Comparison of ENCODE assay signal across 15 cellular contexts in the genomic region with DNA sequence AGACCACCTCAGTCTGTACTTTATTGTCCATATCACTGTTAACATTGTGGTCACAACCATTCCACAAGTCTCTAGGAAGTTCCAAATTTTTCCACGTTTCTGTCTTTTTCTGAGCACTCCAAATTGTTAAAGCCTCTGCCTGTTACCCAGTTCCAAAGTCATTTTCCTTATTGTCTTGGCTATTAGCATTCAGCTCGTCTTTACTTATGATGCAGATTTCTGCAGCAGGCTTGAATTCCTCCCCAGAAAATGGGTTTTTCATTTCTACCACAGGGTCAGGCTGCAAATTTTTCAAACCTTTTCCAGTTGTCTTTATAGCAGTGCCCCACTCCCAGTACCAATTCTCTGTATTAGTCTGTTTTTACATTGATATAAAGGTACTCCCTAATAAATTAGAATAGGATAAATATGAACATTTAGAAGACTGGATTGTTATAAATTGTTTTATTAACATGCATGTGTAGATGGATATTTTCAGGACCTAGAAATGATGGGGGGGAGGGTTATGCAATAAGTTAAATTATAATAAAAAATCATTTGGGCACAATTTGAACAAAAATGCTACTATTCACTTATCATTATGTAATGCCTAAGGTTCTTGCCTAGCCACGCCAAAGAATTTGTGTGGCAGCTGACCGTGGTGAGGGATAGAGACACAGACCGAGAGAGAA.
A peak's percentile ranks its signal among the peaks of the same experiment; 100 is the strongest.
DNase-seq lines count a peak whose midpoint lies in the region; ATAC-seq and TF ChIP-seq lines count a peak whose summit lies in the region.
"Had no signal": no experiment of that assay in that cellular context is flagged by ENCODE, and none has a peak within 500 bp of the region (broad histone marks: within the 10 kb centered on the region; RNA-seq: fewer than 3 reads in every experiment).

No MANE protein-coding gene starts in this region.

- WGBS in endodermal cell (ENCODE audit: insufficient coverage in 1 of 2, insufficient read length in 1 of 2), 2 experiments: 0 to 45% methylated on average over 1 to 4 of the region's 5 CpGs

- DNase-seq in Karpas-422 (peak; percentile 38), endodermal cell (no peak), myocyte (ENCODE audit: low read depth) (peak; percentile 34), SKM-1 treated with dmso at 0.1 percent for 144 hours (lab: John Stamatoyannopoulos, UW; ENCODE audit: unreplicated experiment) (no peak)
- DNase-seq: activated effector memory CD4-positive, alpha-beta T cell treated with anti-CD3 and anti-CD28 coated beads, Interleukin-2, amount 50 U/mL, for 16 hours; HCEC 1CT; KG1; NCI-H1436 treated with DMSO at 0.1 percent for 48 hours; NCI-H510A; PC-3; SK-N-SH had no signal

- peaks cover 29% of the 10 kb centered on the region for H3K4me1 Mint-ChIP-seq in endodermal cell

- no peak for TF ChIP-seq CTCF in endodermal cell (conservative IDR thresholded peaks at IDR 0.05)

- peak overlapping the region; percentile 93 for H3K27ac Mint-ChIP-seq in endodermal cell

- peak overlapping the region; percentile 69 for H2AFZ ChIP-seq in Karpas-422 (ENCODE audit: low read length)

- H3K4me3 Mint-ChIP-seq in endodermal cell: peak overlapping the region; percentile 11

- no peaks in the 10 kb centered on the region for H3K4me1 ChIP-seq in BLaER1 treated with 17β-estradiol and CSF1 and Interleukin-3, amounts not matched to agents 10 nM and 100 nM
- peaks cover 22% of the 10 kb centered on the region for H3K4me1 ChIP-seq in Karpas-422 (ENCODE audit: low read length)
- H3K4me1 ChIP-seq in endodermal cell (ENCODE audit: control insufficient read depth, insufficient read depth, low read length): no peaks in the 10 kb centered on the region

- no peaks in the 10 kb centered on the region for H3K27me3 ChIP-seq in BLaER1 treated with 17β-estradiol and CSF1 and Interleukin-3, amounts not matched to agents 10 nM and 100 nM
- no peaks in the 10 kb centered on the region for H3K27me3 ChIP-seq in Karpas-422 (ENCODE audit: low read length)
- H3K27me3 ChIP-seq in endodermal cell (ENCODE audit: control insufficient read depth, insufficient read depth, low read length, poor library complexity, severe bottlenecking): no peaks in the 10 kb centered on the region

- no peaks in the 10 kb centered on the region for H3K79me2 ChIP-seq in Karpas-422 (ENCODE audit: low read length)

- H3K4me3 ChIP-seq in BLaER1 treated with 17β-estradiol and CSF1 and Interleukin-3, amounts not matched to agents 10 nM and 100 nM: peak overlapping the region; percentile 48 to 59 (median 50); a peak in 19 of 20 replicates
- H3K4me3 ChIP-seq in Karpas-422 (ENCODE audit: low read length): peak overlapping the region; percentile 50; the same call in 1 of the 2 replicates
- no peak overlapping the region for H3K4me3 ChIP-seq in endodermal cell (ENCODE audit: low read length)

- no peaks in the 10 kb centered on the region for H4K20me1 ChIP-seq in BLaER1 treated with 17β-estradiol and CSF1 and Interleukin-3, amounts not matched to agents 10 nM and 100 nM
- H4K20me1 ChIP-seq in Karpas-422 (ENCODE audit: insufficient read depth, low read depth, low read length): no peaks in the 10 kb centered on the region

- H3K9me3 ChIP-seq in BLaER1 treated with 17β-estradiol and CSF1 and Interleukin-3, amounts not matched to agents 10 nM and 100 nM (replicated peaks in 1 of 11): no peaks in the 10 kb centered on the region
- no peaks in the 10 kb centered on the region for H3K9me3 ChIP-seq in Karpas-422 (ENCODE audit: low read length)
- peaks cover 6% of the 10 kb centered on the region for H3K9me3 ChIP-seq in endodermal cell (ENCODE audit: control insufficient read depth, low read length)
- H3K9me3 ChIP-seq: SK-N-SH had no signal

- H3K36me3 ChIP-seq in BLaER1 treated with 17β-estradiol and CSF1 and Interleukin-3, amounts not matched to agents 10 nM and 100 nM: no peaks in the 10 kb centered on the region
- H3K36me3 ChIP-seq in Karpas-422 (ENCODE audit: insufficient read depth, low read length) (no peaks in the 10 kb centered on the region), endodermal cell (ENCODE audit: control insufficient read depth, insufficient read depth, low read length) (no peaks in the 10 kb centered on the region)

- H3K9ac ChIP-seq in BLaER1 treated with 17β-estradiol and CSF1 and Interleukin-3, amounts not matched to agents 10 nM and 100 nM: peak overlapping the region; percentile 44 to 71 (median 66); a peak in 18 of 22 replicates
- H3K9ac ChIP-seq in Karpas-422 (ENCODE audit: low read length) (peak overlapping the region; percentile 46), endodermal cell (ENCODE audit: extremely low read depth, low read length, poor library complexity, severe bottlenecking) (no peak overlapping the region)
- H3K9ac ChIP-seq: SK-N-SH had no signal

- no peaks in the 10 kb centered on the region for H3K27me3 Mint-ChIP-seq in endodermal cell (ENCODE audit: insufficient read depth)

- H3K36me3 Mint-ChIP-seq in endodermal cell (ENCODE audit: low read depth): peaks cover 5% of the 10 kb centered on the region

- H3K9me2 ChIP-seq in Karpas-422 (replicated peaks; ENCODE audit: insufficient read depth, low read length): no peaks in the 10 kb centered on the region

- H3K4me2 ChIP-seq in BLaER1 treated with 17β-estradiol and CSF1 and Interleukin-3, amounts not matched to agents 10 nM and 100 nM: peak overlapping the region; percentile 44 to 76 (median 64)
- H3K4me2 ChIP-seq in Karpas-422 (ENCODE audit: low read depth, low read length, poor library complexity, severe bottlenecking): peak overlapping the region; percentile 60
- H3K4me2 ChIP-seq: SK-N-SH had no signal

- ATAC-seq in HG03025 (IDR thresholded peaks at IDR 0.05; ENCODE audit: low FRiP score, unreplicated experiment) (no peak), GM18909 (IDR thresholded peaks at IDR 0.05; ENCODE audit: poor library complexity, unreplicated experiment) (no peak)
- no peak for ATAC-seq in activated CD4-positive, CD25-positive, alpha-beta regulatory T cell treated with anti-CD3 and anti-CD28 coated beads, Interleukin-2, amount 50 U/mL, for 24 hours
- ATAC-seq: PC-3 had no signal

- peak overlapping the region in 10 of 11 experiments; percentile 42 to 75 (median 66); a peak in 21 of 22 replicates for H3K27ac ChIP-seq in BLaER1 treated with 17β-estradiol and CSF1 and Interleukin-3, amounts not matched to agents 10 nM and 100 nM
- H3K27ac ChIP-seq in Karpas-422 (ENCODE audit: low read length) (0 out of 2 replicates have a peak overlapping the region, but pooled peaks have one; percentile 21), endodermal cell (ENCODE audit: low read depth, low read length) (no peak overlapping the region)

- peaks cover 23% of the 10 kb centered on the region for H3K9me3 Mint-ChIP-seq in endodermal cell

Comparison
In these comparisons a context has a peak if more than half of its experiments do, and no peak if none do; other contexts are left out.
1. DNase-seq: peak in Karpas-422 (single experiment) and myocyte (single experiment); none in endodermal cell (single experiment) and SKM-1 treated with dmso at 0.1 percent for 144 hours (single experiment).